In genomic region chr1:27937524-27937836, GRCh38 we compare ENCODE assay signal across 1 cellular context.
TF ChIP-seq lines count a peak whose summit lies in the region.

No MANE protein-coding gene starts in this region.

TF ChIP-seq in GM23338, 12 proteins besides CTCF, POLR2A, EP300 and RAD21 (continued from another document):
- no peak for TF ChIP-seq ZNF462 (CRISPR knock-in tag; IDR thresholded peaks at IDR 0.05)
